Comparison of ENCODE assay signal across 12 cellular contexts in the genomic region with DNA sequence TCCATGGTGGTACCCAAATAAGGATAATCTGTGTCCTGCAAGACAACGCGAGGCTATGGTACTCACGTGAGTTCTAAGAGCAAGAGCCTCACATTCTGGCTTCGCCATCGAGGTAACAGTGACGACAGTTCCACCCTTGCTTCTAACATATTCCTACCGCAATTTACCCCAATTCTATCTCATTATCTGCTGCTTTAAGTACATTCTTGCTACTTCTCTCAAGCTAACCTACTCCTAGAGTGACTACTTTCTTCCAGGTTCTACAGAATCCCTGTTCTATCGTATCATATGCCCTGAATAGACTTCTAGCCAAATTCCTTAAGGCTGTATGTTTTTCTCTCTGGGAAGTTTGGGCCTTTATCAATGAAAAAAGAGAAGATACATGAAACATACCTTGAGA.
"Had no signal": no experiment of that assay in that cellular context is flagged by ENCODE, and none has a peak within 500 bp of the region (broad histone marks: within the 10 kb centered on the region; RNA-seq: fewer than 3 reads in every experiment).

No MANE protein-coding gene starts in this region.

- H3K27me3 ChIP-seq: left lung, transverse colon had no signal

- FAIRE-seq: kidney had no signal

- H3K27me3 Mint-ChIP-seq: activated B cell treated with CpG ODN at 0.5 μM for 24 hours; naive thymus-derived CD8-positive, alpha-beta T cell; stimulated activated memory B cell treated with anti-CD40 and anti-IgM and Interleukin-4, amounts not matched to agents 10 μg/mL and 1 μg/mL and 100 μg/mL, for 72 hours had no signal

- H3K27ac ChIP-seq: transverse colon had no signal

- H3K4me1 Mint-ChIP-seq: activated B cell treated with CpG ODN at 0.5 μM for 24 hours; naive thymus-derived CD8-positive, alpha-beta T cell; stimulated activated memory B cell treated with anti-CD40 and anti-IgM and Interleukin-4, amounts not matched to agents 10 μg/mL and 1 μg/mL and 100 μg/mL, for 72 hours had no signal

- H3K9me3 Mint-ChIP-seq: activated B cell treated with CpG ODN at 0.5 μM for 24 hours; naive thymus-derived CD8-positive, alpha-beta T cell; stimulated activated memory B cell treated with anti-CD40 and anti-IgM and Interleukin-4, amounts not matched to agents 10 μg/mL and 1 μg/mL and 100 μg/mL, for 72 hours had no signal

- H3K9me3 ChIP-seq: left lung, transverse colon had no signal

- DNase-seq: activated B cell treated with CpG ODN at 0.5 μM for 24 hours; activated naive CD4-positive, alpha-beta T cell treated with anti-CD3 and anti-CD28 coated beads, Interleukin-2, amount 50 U/mL, for 16 hours; hippocampal formation; kidney; naive thymus-derived CD8-positive, alpha-beta T cell; nucleus accumbens; stimulated activated CD4-positive, alpha-beta T cell treated with anti-CD3 and anti-CD28 coated beads, Interleukin-2, amount 100 ng/mL, for 48 hours; substantia nigra; T-helper 2 cell; transverse colon had no signal

- H3K4me1 ChIP-seq: transverse colon had no signal

- ATAC-seq: naive thymus-derived CD8-positive, alpha-beta T cell; stimulated activated memory B cell treated with anti-CD40 and anti-IgM and Interleukin-4, amounts not matched to agents 10 μg/mL and 1 μg/mL and 100 μg/mL, for 72 hours had no signal

- H3K27ac Mint-ChIP-seq: activated B cell treated with CpG ODN at 0.5 μM for 24 hours; stimulated activated memory B cell treated with anti-CD40 and anti-IgM and Interleukin-4, amounts not matched to agents 10 μg/mL and 1 μg/mL and 100 μg/mL, for 72 hours had no signal

- H3K4me3 Mint-ChIP-seq: activated B cell treated with CpG ODN at 0.5 μM for 24 hours; naive thymus-derived CD8-positive, alpha-beta T cell; stimulated activated memory B cell treated with anti-CD40 and anti-IgM and Interleukin-4, amounts not matched to agents 10 μg/mL and 1 μg/mL and 100 μg/mL, for 72 hours had no signal

- H3K4me3 ChIP-seq: left lung, transverse colon had no signal
